In the genomic region with DNA sequence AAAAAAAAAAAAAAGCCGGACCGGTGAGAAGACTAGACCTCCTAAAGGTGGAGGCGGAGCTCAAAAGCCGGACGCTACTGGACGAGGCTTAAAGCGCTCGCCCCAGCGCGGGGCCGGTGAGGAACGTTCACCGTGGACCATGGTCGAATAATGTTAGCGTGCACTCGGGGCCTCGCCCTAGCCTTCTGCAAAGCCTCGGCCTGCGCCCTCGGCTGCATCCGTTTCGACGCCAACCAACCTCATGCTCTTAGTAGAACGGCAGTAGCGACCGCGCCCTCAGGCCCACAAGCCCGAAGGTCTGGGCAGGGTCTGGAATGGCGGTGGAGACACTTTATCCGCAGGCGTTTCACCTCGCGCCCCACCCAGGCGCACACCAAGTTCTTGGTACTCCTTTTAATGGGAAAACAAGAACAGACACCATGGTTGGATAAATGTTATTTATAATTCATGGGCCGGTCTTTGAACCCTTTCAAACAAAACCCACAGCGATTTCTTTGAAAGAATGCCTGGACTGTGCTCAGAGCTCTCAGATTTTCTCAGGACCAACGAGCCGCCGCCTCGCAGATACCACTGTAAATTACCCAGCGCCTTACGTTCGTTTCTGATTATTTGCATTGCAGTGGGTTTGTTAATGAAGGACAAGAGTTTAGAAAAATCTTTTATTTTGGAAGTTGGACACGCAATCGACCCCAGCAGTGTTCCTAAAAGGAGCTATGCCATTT, we compare ENCODE assay signal across 1 cellular context.
A peak's percentile ranks its signal among the peaks of the same experiment; 100 is the strongest.
TF ChIP-seq lines count a peak whose summit lies in the region.

No MANE protein-coding gene starts in this region.

TF ChIP-seq in WTC11, 78 proteins besides CTCF, POLR2A, EP300 and RAD21 (continued from another document):
- TF ChIP-seq, protein P1, sequence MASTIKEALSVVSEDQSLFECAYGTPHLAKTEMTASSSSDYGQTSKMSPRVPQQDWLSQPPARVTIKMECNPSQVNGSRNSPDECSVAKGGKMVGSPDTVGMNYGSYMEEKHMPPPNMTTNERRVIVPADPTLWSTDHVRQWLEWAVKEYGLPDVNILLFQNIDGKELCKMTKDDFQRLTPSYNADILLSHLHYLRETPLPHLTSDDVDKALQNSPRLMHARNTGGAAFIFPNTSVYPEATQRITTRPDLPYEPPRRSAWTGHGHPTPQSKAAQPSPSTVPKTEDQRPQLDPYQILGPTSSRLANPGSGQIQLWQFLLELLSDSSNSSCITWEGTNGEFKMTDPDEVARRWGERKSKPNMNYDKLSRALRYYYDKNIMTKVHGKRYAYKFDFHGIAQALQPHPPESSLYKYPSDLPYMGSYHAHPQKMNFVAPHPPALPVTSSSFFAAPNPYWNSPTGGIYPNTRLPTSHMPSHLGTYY (CRISPR knock-in tag; IDR thresholded peaks at IDR 0.05): no peak
- TF ChIP-seq, protein P2, sequence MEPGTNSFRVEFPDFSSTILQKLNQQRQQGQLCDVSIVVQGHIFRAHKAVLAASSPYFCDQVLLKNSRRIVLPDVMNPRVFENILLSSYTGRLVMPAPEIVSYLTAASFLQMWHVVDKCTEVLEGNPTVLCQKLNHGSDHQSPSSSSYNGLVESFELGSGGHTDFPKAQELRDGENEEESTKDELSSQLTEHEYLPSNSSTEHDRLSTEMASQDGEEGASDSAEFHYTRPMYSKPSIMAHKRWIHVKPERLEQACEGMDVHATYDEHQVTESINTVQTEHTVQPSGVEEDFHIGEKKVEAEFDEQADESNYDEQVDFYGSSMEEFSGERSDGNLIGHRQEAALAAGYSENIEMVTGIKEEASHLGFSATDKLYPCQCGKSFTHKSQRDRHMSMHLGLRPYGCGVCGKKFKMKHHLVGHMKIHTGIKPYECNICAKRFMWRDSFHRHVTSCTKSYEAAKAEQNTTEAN (CRISPR knock-in tag; IDR thresholded peaks at IDR 0.05): peak; percentile 81; the same call in 1 of the 2 replicates
- no peak for TF ChIP-seq RELA (CRISPR knock-in tag; IDR thresholded peaks at IDR 0.05; ENCODE audit: borderline replicate concordance)
- TF ChIP-seq ZNF232 (CRISPR knock-in tag; IDR thresholded peaks at IDR 0.05): peak; percentile 82
- peak; percentile 89 for TF ChIP-seq TP53 (CRISPR knock-in tag; IDR thresholded peaks at IDR 0.05)
- no peak for TF ChIP-seq PREB (CRISPR knock-in tag; IDR thresholded peaks at IDR 0.05; ENCODE audit: borderline replicate concordance)
- TF ChIP-seq CBFB (CRISPR knock-in tag; IDR thresholded peaks at IDR 0.05; ENCODE audit: low read depth): peak; percentile 48; the same call in 1 of the 2 replicates
- TF ChIP-seq NR1H2 (CRISPR knock-in tag; IDR thresholded peaks at IDR 0.05): no peak
TF ChIP-seq in WTC11: peak in this region for 25.
